ENCODE assay signal across 21 cellular contexts in the genomic region with DNA sequence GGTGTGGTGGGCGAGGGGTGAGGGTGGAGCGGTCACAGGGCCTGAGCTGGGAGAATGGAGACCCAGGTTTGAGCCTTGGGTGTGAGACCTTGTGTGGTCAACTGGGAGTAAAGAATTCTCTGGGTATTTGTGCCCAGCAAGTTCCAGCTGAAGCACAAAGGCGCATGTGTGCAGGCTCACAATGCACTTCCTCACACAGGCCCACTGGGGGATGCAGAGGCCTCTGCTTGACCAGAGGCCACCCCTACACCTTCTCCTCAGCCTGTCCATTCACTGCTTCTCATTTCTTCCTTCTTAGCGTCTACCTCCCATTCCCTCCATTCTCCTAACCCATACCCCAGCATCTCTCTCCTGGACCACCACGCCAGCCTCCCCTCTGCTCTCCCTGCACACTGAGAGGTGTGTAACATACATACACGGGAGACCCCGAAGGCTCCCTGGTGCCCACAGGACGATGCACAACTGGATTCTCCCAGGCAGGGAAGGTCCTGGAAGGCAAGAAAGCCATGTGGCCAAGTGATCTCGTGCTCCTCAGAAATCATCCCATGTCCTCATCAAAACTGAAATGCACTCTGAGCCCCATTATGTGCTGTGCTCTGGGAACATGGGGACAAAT. TPM values are rescaled to one million over a fixed set of nuclear protein-coding genes. Genes with fewer than 3 reads are reported as not detected.
A peak's percentile ranks its signal among the peaks of the same experiment; 100 is the strongest.
DNase-seq lines count a peak whose midpoint lies in the region; ATAC-seq and TF ChIP-seq lines count a peak whose summit lies in the region.
"Had no signal": no experiment of that assay in that cellular context is flagged by ENCODE, and none has a peak within 500 bp of the region (broad histone marks: within the 10 kb centered on the region; RNA-seq: fewer than 3 reads in every experiment).

No MANE protein-coding gene starts in this region.

- no peak overlapping the region for H3K27ac Mint-ChIP-seq in type B pancreatic cell
- H3K27ac Mint-ChIP-seq: CD4-positive, alpha-beta T cell; H9; HFFc6; T-helper 1 cell treated with Interleukin-12 subunit alpha and Interleukin-12 subunit beta and Interleukin-4 antibody, amounts not matched to agents 30 μg/mL and 1 μg/mL, for 36 hours had no signal

- H3K27ac ChIP-seq in stomach = no peak overlapping the region
- H3K27ac ChIP-seq: A549; BLaER1 treated with 17β-estradiol and CSF1 and Interleukin-3, amounts not matched to agents 10 nM and 100 nM; SK-N-MC had no signal

- TF ChIP-seq EP300 in stomach (IDR thresholded peaks at IDR 0.05) = no peak

- no peaks in the 10 kb centered on the region for H3K9me3 Mint-ChIP-seq in type B pancreatic cell
- H3K9me3 Mint-ChIP-seq: CD4-positive, alpha-beta T cell; H9; HFFc6; T-helper 1 cell treated with Interleukin-12 subunit alpha and Interleukin-12 subunit beta and Interleukin-4 antibody, amounts not matched to agents 30 μg/mL and 1 μg/mL, for 36 hours had no signal

- H3K4me1 Mint-ChIP-seq in type B pancreatic cell (ENCODE audit: unreplicated experiment) = no peaks in the 10 kb centered on the region

- H3K27me3 ChIP-seq in stomach = peaks cover 0 to 54% (median 16%) of the 10 kb centered on the region in 3 donors
- H3K27me3 ChIP-seq: MG63 had no signal

- no peaks in the 10 kb centered on the region for H3K36me3 Mint-ChIP-seq in type B pancreatic cell

- H3K36me3 ChIP-seq in stomach = no peaks in the 10 kb centered on the region
- H3K36me3 ChIP-seq: BLaER1 treated with 17β-estradiol and CSF1 and Interleukin-3, amounts not matched to agents 10 nM and 100 nM; MG63 had no signal

- 90 to 95% (median 94%) methylated on average over 5 to 9 of the region's 9 CpGs for WGBS in stomach, 5 donors

- TF ChIP-seq POLR2A in stomach (IDR thresholded peaks at IDR 0.05) = no peak

- peaks cover 51% of the 10 kb centered on the region for H3K27me3 Mint-ChIP-seq in type B pancreatic cell

- DNase-seq in SK-MEL-5 (ENCODE audit: low read depth, low spot score) (peak; percentile 35), sciatic nerve (ENCODE audit: low spot score) (peak; percentile 45), type B pancreatic cell (ENCODE audit: extremely low spot score, unreplicated experiment) (no peak), RKO (ENCODE audit: low spot score) (no peak), stomach (no peak)
- DNase-seq: AML-193; CD4-positive, alpha-beta T cell; H9; HFFc6; MG63; NCI-H1694; NCI-H2081; NCI-H2227 treated with DMSO at 0.1 percent for 48 hours; NCI-H526 treated with DMSO at 0.1 percent for 48 hours; SHP77 treated with DMSO at 0.1 percent for 48 hours had no signal

- intact Hi-C loops in sciatic nerve (cut with DNase I) = no loop called here
- intact Hi-C loops in stomach (cut with DNase I; ENCODE audit: low total_unique reads) = no loop called here

- peaks cover 11 to 24% (median 17%) of the 10 kb centered on the region in 4 donors for H3K4me1 ChIP-seq in stomach
- H3K4me1 ChIP-seq: A549 had no signal

- ATAC-seq in GM21390 (IDR thresholded peaks at IDR 0.05; ENCODE audit: unreplicated experiment) = peak; percentile 6
- ATAC-seq in HG02938 (IDR thresholded peaks at IDR 0.05; ENCODE audit: unreplicated experiment) = peak; percentile 6
- ATAC-seq in sciatic nerve = no peak

- in situ Hi-C loops in SK-MEL-5 (cut with HindIII; ENCODE audit: low pct_unique_long_range_greater_than_20kb, low sequenced_read_pairs) = no loop called here

- TF ChIP-seq CTCF in type B pancreatic cell (conservative IDR thresholded peaks at IDR 0.05) = no peak
- TF ChIP-seq CTCF in stomach (IDR thresholded peaks at IDR 0.05) = no peak

- no peak overlapping the region for H3K4me3 ChIP-seq in stomach
- H3K4me3 ChIP-seq: A549; BLaER1 treated with 17β-estradiol and CSF1 and Interleukin-3, amounts not matched to agents 10 nM and 100 nM; MG63; SK-N-MC had no signal

- H3K9me3 ChIP-seq in stomach = no peaks in the 10 kb centered on the region
- H3K9me3 ChIP-seq: A549; BLaER1 treated with 17β-estradiol and CSF1 and Interleukin-3, amounts not matched to agents 10 nM and 100 nM; MG63 had no signal

- no peak overlapping the region for H3K4me3 Mint-ChIP-seq in type B pancreatic cell
- H3K4me3 Mint-ChIP-seq: CD4-positive, alpha-beta T cell; H9; HFFc6; T-helper 1 cell treated with Interleukin-12 subunit alpha and Interleukin-12 subunit beta and Interleukin-4 antibody, amounts not matched to agents 30 μg/mL and 1 μg/mL, for 36 hours had no signal

RNA-seq across cellular contexts. Expression of gene TTC39A, which starts 12.3 kb away (rescaled TPM):
- total RNA-seq in SK-MEL-5 (2014; rRNA removed; shearing (Covaris generic)) = 2.4 and 3.5 TPM in 2 replicates
- 0.60 and 1.8 TPM in 2 replicates for polyA plus RNA-seq in SK-MEL-5 (2015; cell fraction: cytosol; rRNA removed)
- 0.20 and 1.2 TPM in 2 replicates for polyA plus RNA-seq in SK-MEL-5 (2015; cell fraction: nucleus; rRNA removed)
- total RNA-seq in sciatic nerve (1.2 TPM), type B pancreatic cell (ENCODE audit: low replicate concordance) (16.3 and 21.1 TPM in 2 replicates), stomach (100 to 1,000 TPM in 1 of 5 donors, 10 to 100 TPM in 4; 19.3 to 159 (median 33.6) TPM)
- polyA plus RNA-seq in stomach = 10 to 100 TPM in 2 of 3 donors, 1 to 10 TPM in 1; 8.3 to 59.3 (median 21.6) TPM
- total RNA-seq: CD4-positive, alpha-beta T cell had no signal

Comparison
In these comparisons a context has a peak if more than half of its experiments do, and no peak if none do; other contexts are left out.
1. DNase-seq: peak in SK-MEL-5 (single experiment) and sciatic nerve (single experiment); none in type B pancreatic cell (single experiment), RKO (single experiment) and stomach (single experiment).